In the genomic region with DNA sequence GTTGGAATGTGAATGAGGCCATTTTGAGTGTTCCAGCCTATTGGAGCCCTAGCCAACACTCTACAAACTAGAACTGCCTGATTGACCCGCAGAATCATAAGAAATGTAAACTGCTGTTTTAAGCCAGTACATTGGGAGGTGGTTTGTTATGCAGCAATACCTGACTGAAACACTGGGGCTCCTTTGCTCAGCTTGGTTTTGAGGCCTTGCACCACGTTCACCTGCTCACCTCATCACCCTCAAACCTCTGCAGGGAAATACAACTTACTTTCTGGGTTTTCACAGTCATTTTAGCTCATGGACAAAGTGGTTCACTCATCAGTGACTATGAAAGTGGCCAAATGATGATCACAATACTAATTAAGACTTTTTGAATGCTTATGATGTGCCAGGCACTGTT, we compare ENCODE assay signal across 27 cellular contexts.
"Had no signal": no experiment of that assay in that cellular context is flagged by ENCODE, and none has a peak within 500 bp of the region (broad histone marks: within the 10 kb centered on the region; RNA-seq: fewer than 3 reads in every experiment).

No MANE protein-coding gene starts in this region.

- H3K9ac ChIP-seq: SK-N-SH had no signal

- H3K27me3 ChIP-seq: adrenal gland, Peyer's patch, SJCRH30 had no signal

- H3K27me3 Mint-ChIP-seq: activated naive CD8-positive, alpha-beta T cell treated with anti-CD3 and anti-CD28 coated beads, Interleukin-2, amount 10 ng/mL, durations not matched to agents 7 days and 5 days; activated T-cell treated with anti-CD3 and anti-CD28 coated beads, Interleukin-2, amount 50 U/mL, for 24 hours; IgD-negative memory B cell had no signal

- H3K4me3 ChIP-seq: adrenal gland, Peyer's patch, SJCRH30 had no signal

- H3K9me2 ChIP-seq: SK-N-SH had no signal

- H3K4me2 ChIP-seq: SK-N-SH had no signal

- H3K36me3 Mint-ChIP-seq: IgD-negative memory B cell had no signal

- H3K27ac ChIP-seq: adrenal gland, RWPE1, SJCRH30, VCaP had no signal

- H3K36me3 ChIP-seq: adrenal gland, Peyer's patch, SJCRH30 had no signal

- H3K4me3 Mint-ChIP-seq: activated naive CD8-positive, alpha-beta T cell treated with anti-CD3 and anti-CD28 coated beads, Interleukin-2, amount 10 ng/mL, durations not matched to agents 7 days and 5 days; activated T-cell treated with anti-CD3 and anti-CD28 coated beads, Interleukin-2, amount 50 U/mL, for 24 hours had no signal

- H3K4me1 ChIP-seq: adrenal gland had no signal

- H3K9me3 ChIP-seq: adrenal gland, Peyer's patch, SK-N-SH had no signal

- DNase-seq: activated CD4-positive, CD25-positive, alpha-beta regulatory T cell; activated CD8-positive, alpha-beta memory T cell treated with anti-CD3 and anti-CD28 coated beads, Interleukin-2, amount 50 U/mL, for 48 hours; activated gamma-delta T cell; activated naive CD4-positive, alpha-beta T cell treated with anti-CD3 and anti-CD28 coated beads, Interleukin-2, amount 50 U/mL, for 16 hours; activated naive CD8-positive, alpha-beta T cell treated with anti-CD3 and anti-CD28 coated beads, Interleukin-2, amount 10 ng/mL, durations not matched to agents 7 days and 5 days; activated T-cell treated with anti-CD3 and anti-CD28 coated beads, Interleukin-2, amount 50 U/mL, for 24 hours; adrenal gland; anterior cingulate cortex; caudate nucleus; KG1; NCI-H1092; NCI-H1417 treated with DMSO at 0.1 percent for 48 hours; NCI-H1694; NCI-H2029; NCI-H2107; NCI-H345; NCI-H510A; NCI-H526 treated with DMSO at 0.1 percent for 48 hours; NCI-H82; Peyer's patch; Right ventricle myocardium superior; SJCRH30; SK-N-SH; T-helper 1 cell had no signal

- H3K27ac Mint-ChIP-seq: activated naive CD8-positive, alpha-beta T cell treated with anti-CD3 and anti-CD28 coated beads, Interleukin-2, amount 10 ng/mL, durations not matched to agents 7 days and 5 days; activated T-cell treated with anti-CD3 and anti-CD28 coated beads, Interleukin-2, amount 50 U/mL, for 24 hours had no signal

- H3K9me3 Mint-ChIP-seq: activated naive CD8-positive, alpha-beta T cell treated with anti-CD3 and anti-CD28 coated beads, Interleukin-2, amount 10 ng/mL, durations not matched to agents 7 days and 5 days; activated T-cell treated with anti-CD3 and anti-CD28 coated beads, Interleukin-2, amount 50 U/mL, for 24 hours; IgD-negative memory B cell had no signal
